In the genomic region with DNA sequence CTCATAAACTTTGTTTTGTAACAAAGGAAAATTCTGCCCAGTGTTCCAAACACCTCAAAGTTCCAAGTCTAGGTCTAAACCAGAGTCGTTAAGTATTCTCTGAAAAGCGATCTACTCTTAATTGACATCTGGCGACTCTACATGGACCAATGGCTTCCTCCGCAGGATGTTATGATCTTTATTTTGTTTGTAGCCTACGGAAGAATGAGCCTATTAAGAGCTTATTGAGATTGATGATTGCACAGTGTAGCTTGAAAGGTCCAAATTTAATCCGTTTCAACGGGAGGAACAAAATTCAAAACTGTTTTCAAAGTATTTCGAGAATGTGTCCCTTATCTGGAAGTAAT, we compare ENCODE assay signal across 8 cellular contexts.
A peak's percentile ranks its signal among the peaks of the same experiment; 100 is the strongest.
DNase-seq lines count a peak whose midpoint lies in the region; ATAC-seq and TF ChIP-seq lines count a peak whose summit lies in the region.

No MANE protein-coding gene starts in this region.

- peaks cover 37 to 45% of the 10 kb centered on the region in 2 donors for H3K4me1 ChIP-seq in thoracic aorta (ENCODE audit: control insufficient read depth in 1 of 2, low read depth in 2 of 2)

- H3K36me3 ChIP-seq in thoracic aorta, result no peaks in the 10 kb centered on the region

- peak; percentile 13 for ATAC-seq in GM18867 (IDR thresholded peaks at IDR 0.05; ENCODE audit: unreplicated experiment)
- no peak for ATAC-seq in thoracic aorta (ENCODE audit: insufficient number of reproducible peaks, low FRiP score, low read depth)
- ATAC-seq in GM19455 (IDR thresholded peaks at IDR 0.05; ENCODE audit: unreplicated experiment), result no peak

- H3K4me3 ChIP-seq in astrocyte of the cerebellum (ENCODE audit: low read depth, low read length) (peak overlapping the region; percentile 69), thoracic aorta (peak overlapping the region; percentile 84)

- H3K27ac ChIP-seq in thoracic aorta, result peak overlapping the region; percentile 96 to 97

- no peaks in the 10 kb centered on the region for H3K9me3 ChIP-seq in thoracic aorta

- TF ChIP-seq CTCF in astrocyte of the cerebellum (IDR thresholded peaks at IDR 0.05; ENCODE audit: low read depth, low read length, missing control alignments) (no peak), thoracic aorta (IDR thresholded peaks at IDR 0.05) (no peak)

- in situ Hi-C loops in astrocyte of the cerebellum (cut with HindIII; ENCODE audit: low sequenced_read_pairs), result no loop called here

- no peaks in the 10 kb centered on the region for H3K27me3 ChIP-seq in thoracic aorta (replicated peaks; ENCODE audit: insufficient read depth)

- DNase-seq in AML-193 (lab: John Stamatoyannopoulos, UW), result peak; percentile 52 to 54
- DNase-seq in NCI-H526 (lab: John Stamatoyannopoulos, UW), result peak; percentile 72
- DNase-seq in astrocyte of the cerebellum (ENCODE audit: low read depth), result no peak
- peak; percentile 80 for DNase-seq in left kidney (ENCODE audit: low read depth, low spot score)
- no peak for DNase-seq in thoracic aorta (ENCODE audit: low spot score)
- DNase-seq in stimulated activated CD4-positive, alpha-beta T cell treated with anti-CD3 and anti-CD28 coated beads, Interleukin-2, amount 100 ng/mL, for 48 hours, result no peak

Comparison
In these comparisons a context has a peak if more than half of its experiments do, and no peak if none do; other contexts are left out.
1. DNase-seq: peak in AML-193 (2 of 2), NCI-H526 (2 of 2) and left kidney (single experiment); none in astrocyte of the cerebellum (single experiment), thoracic aorta (single experiment) and stimulated activated CD4-positive, alpha-beta T cell treated with anti-CD3 and anti-CD28 coated beads, Interleukin-2, amount 100 ng/mL, for 48 hours (0 of 2).